11 cellular contexts compared by ENCODE assay signal in the genomic region with DNA sequence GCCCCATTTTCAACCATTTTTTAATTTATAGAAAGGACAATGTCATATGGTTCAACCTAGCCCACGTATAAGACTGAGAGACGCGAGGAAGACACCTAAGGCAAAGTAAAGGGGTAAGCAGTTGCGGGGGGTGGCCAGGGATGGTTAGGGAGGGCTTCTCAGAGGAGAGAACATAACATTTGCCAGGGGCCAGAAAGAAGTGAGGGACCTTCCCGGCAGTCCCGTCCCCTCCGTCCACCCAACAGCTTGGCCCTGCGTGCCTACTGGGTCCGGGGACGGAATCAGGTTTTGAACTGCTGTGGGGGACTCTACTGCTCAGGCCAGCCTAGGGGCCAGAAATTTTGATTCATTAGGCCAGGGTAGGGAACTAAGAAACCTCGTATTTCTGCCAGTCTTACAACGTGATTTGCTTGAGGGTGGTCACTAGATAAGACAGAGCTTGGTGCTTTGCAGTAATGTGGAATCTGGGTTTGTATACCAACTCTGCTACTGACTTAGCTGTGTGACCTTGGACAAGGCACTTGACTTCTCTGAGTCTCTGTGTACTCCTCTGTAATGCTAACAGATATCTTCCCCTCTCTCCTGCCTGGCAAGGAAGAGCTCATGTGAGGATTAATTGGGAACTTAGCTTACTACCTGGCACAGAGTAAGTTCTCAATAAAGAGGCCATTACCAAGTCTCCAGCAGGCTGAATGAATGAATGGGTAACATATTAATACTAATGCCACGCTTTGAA. TPM values are rescaled to one million over a fixed set of nuclear protein-coding genes. Genes with fewer than 3 reads are reported as not detected.
A peak's percentile ranks its signal among the peaks of the same experiment; 100 is the strongest.
DNase-seq lines count a peak whose midpoint lies in the region; ATAC-seq and TF ChIP-seq lines count a peak whose summit lies in the region.
"Had no signal": no experiment of that assay in that cellular context is flagged by ENCODE, and none has a peak within 500 bp of the region (broad histone marks: within the 10 kb centered on the region; RNA-seq: fewer than 3 reads in every experiment).

No MANE protein-coding gene starts in this region.

- TF ChIP-seq CTCF in brain (conservative IDR thresholded peaks at IDR 0.05), result no peak
- no peak for TF ChIP-seq CTCF in testis (IDR thresholded peaks at IDR 0.05)

- peak overlapping the region; percentile 80 to 83 for H3K4me3 Mint-ChIP-seq in activated T-cell treated with anti-CD3 and anti-CD28 coated beads, Interleukin-2, amount 50 U/mL, for 72 hours
- H3K4me3 Mint-ChIP-seq in brain, result peak overlapping the region; percentile 49 to 77 (median 69)

- TF ChIP-seq POLR2A in testis (IDR thresholded peaks at IDR 0.05), result no peak

- H3K4me3 ChIP-seq in mucosa of stomach (ENCODE audit: low read length), result no peak overlapping the region
- H3K4me3 ChIP-seq in testis, result peak overlapping the region; percentile 49 to 56

- no peak for DNase-seq in activated T-cell treated with anti-CD3 and anti-CD28 coated beads, Interleukin-2, amount 50 U/mL, for 72 hours
- DNase-seq in activated T-cell treated with anti-CD3 and anti-CD28 coated beads for 4 hours (no peak), testis (no peak), SIG-M5 treated with dmso at 0.1 percent for 504 hours (lab: John Stamatoyannopoulos, UW; ENCODE audit: unreplicated experiment) (no peak), dermis blood vessel endothelial cell (no peak), NOMO-1 (lab: John Stamatoyannopoulos, UW; ENCODE audit: unreplicated experiment in 2 of 2) (no peak)
- DNase-seq: NCI-H1694 treated with DMSO at 0.1 percent for 48 hours had no signal

- no peaks in the 10 kb centered on the region for H3K36me3 Mint-ChIP-seq in activated T-cell treated with anti-CD3 and anti-CD28 coated beads, Interleukin-2, amount 50 U/mL, for 72 hours (ENCODE audit: insufficient read depth in 2 of 2)
- H3K36me3 Mint-ChIP-seq in brain, result no peaks in the 10 kb centered on the region

- H3K36me3 ChIP-seq in mucosa of stomach (ENCODE audit: control insufficient read depth, insufficient read depth, low read length), result no peaks in the 10 kb centered on the region
- H3K36me3 ChIP-seq in testis (ENCODE audit: low read depth, missing control alignments), result no peaks in the 10 kb centered on the region

- peak overlapping the region; percentile 56 for H3K9ac ChIP-seq in mucosa of stomach (ENCODE audit: low read length)

- no peak for ATAC-seq in activated T-cell treated with anti-CD3 and anti-CD28 coated beads, Interleukin-2, amount 50 U/mL, for 72 hours (replicated peaks in 1 of 2)

- peaks cover 62% of the 10 kb centered on the region for H3K27me3 Mint-ChIP-seq in activated T-cell treated with anti-CD3 and anti-CD28 coated beads, Interleukin-2, amount 50 U/mL, for 72 hours (ENCODE audit: low read depth)
- H3K27me3 Mint-ChIP-seq in brain, result peaks cover 85% of the 10 kb centered on the region

- H3K27me3 ChIP-seq in mucosa of stomach (ENCODE audit: control insufficient read depth, insufficient read depth, low read length), result peaks cover 27% of the 10 kb centered on the region
- H3K27me3 ChIP-seq in testis, result no peaks in the 10 kb centered on the region

- H3K27ac ChIP-seq in testis, result no peak overlapping the region

- 50 to 61% methylated on average over 12 to 13 of the region's 13 CpGs for WGBS in testis, 2 donors

- no peak overlapping the region for H3K27ac Mint-ChIP-seq in activated T-cell treated with anti-CD3 and anti-CD28 coated beads, Interleukin-2, amount 50 U/mL, for 72 hours
- H3K27ac Mint-ChIP-seq in brain, result no peak overlapping the region

- intact Hi-C loops in testis (cut with DNase I; ENCODE audit: low total_unique reads), result no loop called here

- H3K4me1 Mint-ChIP-seq in activated T-cell treated with anti-CD3 and anti-CD28 coated beads, Interleukin-2, amount 50 U/mL, for 72 hours (ENCODE audit: low read depth), result peaks cover 8% of the 10 kb centered on the region
- H3K4me1 Mint-ChIP-seq in brain, result peaks cover 6% of the 10 kb centered on the region

- H3K9me3 ChIP-seq in mucosa of stomach (ENCODE audit: control insufficient read depth, low read length) (no peaks in the 10 kb centered on the region), testis (no peaks in the 10 kb centered on the region)
- H3K9me3 ChIP-seq: body of pancreas had no signal

- no peaks in the 10 kb centered on the region for H3K9me3 Mint-ChIP-seq in activated T-cell treated with anti-CD3 and anti-CD28 coated beads, Interleukin-2, amount 50 U/mL, for 72 hours
- peaks cover 0 to 4% (median 0%) of the 10 kb centered on the region in 5 experiments for H3K9me3 Mint-ChIP-seq in brain

- H3K4me1 ChIP-seq in mucosa of stomach (ENCODE audit: control insufficient read depth, insufficient read depth, low read length) (peaks cover 22% of the 10 kb centered on the region), testis (no peaks in the 10 kb centered on the region)

RNA-seq across cellular contexts. Expression of a gene that starts 0.7 kb away (rescaled TPM):
- not detected for total RNA-seq in activated T-cell treated with anti-CD3 and anti-CD28 coated beads, Interleukin-2, amount 50 U/mL, for 72 hours
- polyA plus RNA-seq in brain (ENCODE audit: insufficient read depth, low read depth, low replicate concordance) (1.5 TPM), testis (ENCODE audit: insufficient read depth, low read depth, low replicate concordance) (2.3 TPM)
- total RNA-seq in testis (1 to 10 TPM in 1 of 2 donors, under 1 TPM in 1; 0.87 to 2.3 TPM), dermis blood vessel endothelial cell (not detected in 2 replicates)
- total RNA-seq: lung microvascular endothelial cell had no signal

RNA-seq across cellular contexts. Expression of a gene that starts 44.8 kb away (rescaled TPM):
- total RNA-seq in activated T-cell treated with anti-CD3 and anti-CD28 coated beads, Interleukin-2, amount 50 U/mL, for 72 hours, result 1 to 10 TPM; 4.9 to 8.8 TPM
- 8.5 TPM for polyA plus RNA-seq in brain (ENCODE audit: insufficient read depth, low read depth, low replicate concordance)
- 10 to 100 TPM; 55.6 to 66.4 TPM for total RNA-seq in testis
- polyA plus RNA-seq in testis (ENCODE audit: insufficient read depth, low read depth, low replicate concordance), result 156 TPM
- 11.9 and 16.8 TPM in 2 replicates for total RNA-seq in dermis blood vessel endothelial cell
